In the genomic region with DNA sequence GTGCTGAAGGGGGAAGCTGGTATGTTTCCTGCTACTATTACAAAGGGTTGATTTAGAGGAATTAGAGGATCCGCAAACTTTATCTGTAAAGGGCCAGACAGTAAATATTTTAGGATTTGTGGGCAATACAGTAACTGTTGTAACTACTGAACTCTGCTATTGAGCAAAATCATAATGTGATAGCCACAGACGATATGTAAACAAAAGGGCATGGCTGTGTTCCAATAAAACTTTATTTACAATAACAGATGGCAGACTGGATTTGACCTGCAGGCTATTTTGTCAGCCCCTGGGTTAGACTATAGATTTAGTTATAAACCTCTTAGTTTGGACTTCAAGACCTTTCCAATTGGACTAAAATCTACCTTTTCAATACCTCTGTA, we compare ENCODE assay signal across 2 cellular contexts.
A peak's percentile ranks its signal among the peaks of the same experiment; 100 is the strongest.
TF ChIP-seq lines count a peak whose summit lies in the region.

No MANE protein-coding gene starts in this region.

TF ChIP-seq in GM23338, 12 proteins besides CTCF, POLR2A, EP300 and RAD21:
- no peak for TF ChIP-seq ZNF331 (CRISPR knock-in tag; IDR thresholded peaks at IDR 0.05; ENCODE audit: low read depth)
- TF ChIP-seq EZH2 (IDR thresholded peaks at IDR 0.05; ENCODE audit: low read depth, unreplicated experiment), result no peak
- TF ChIP-seq EZH2phosphoT487 (IDR thresholded peaks at IDR 0.05; ENCODE audit: unreplicated experiment), result no peak
- no peak for TF ChIP-seq ZNF114 (CRISPR knock-in tag; IDR thresholded peaks at IDR 0.05)

TF ChIP-seq in GM12878, 131 proteins besides CTCF, POLR2A, EP300 and RAD21:
- no peak for TF ChIP-seq ZNF384 (IDR thresholded peaks at IDR 0.05; ENCODE audit: borderline replicate concordance, low read depth, low read length)
- no peak for TF ChIP-seq ZNF622 (IDR thresholded peaks at IDR 0.05)
- no peak for TF ChIP-seq BRCA1 (IDR thresholded peaks at IDR 0.05; ENCODE audit: low read depth, low read length)
- no peak for TF ChIP-seq NR2C1 (IDR thresholded peaks at IDR 0.05)
- TF ChIP-seq YY1 (IDR thresholded peaks at IDR 0.05; ENCODE audit: low read depth, low read length), result no peak
- peak; percentile 80 for TF ChIP-seq ZBTB40 (IDR thresholded peaks at IDR 0.05; ENCODE audit: borderline replicate concordance)
